ENCODE assay signal across 20 cellular contexts in the genomic region with DNA sequence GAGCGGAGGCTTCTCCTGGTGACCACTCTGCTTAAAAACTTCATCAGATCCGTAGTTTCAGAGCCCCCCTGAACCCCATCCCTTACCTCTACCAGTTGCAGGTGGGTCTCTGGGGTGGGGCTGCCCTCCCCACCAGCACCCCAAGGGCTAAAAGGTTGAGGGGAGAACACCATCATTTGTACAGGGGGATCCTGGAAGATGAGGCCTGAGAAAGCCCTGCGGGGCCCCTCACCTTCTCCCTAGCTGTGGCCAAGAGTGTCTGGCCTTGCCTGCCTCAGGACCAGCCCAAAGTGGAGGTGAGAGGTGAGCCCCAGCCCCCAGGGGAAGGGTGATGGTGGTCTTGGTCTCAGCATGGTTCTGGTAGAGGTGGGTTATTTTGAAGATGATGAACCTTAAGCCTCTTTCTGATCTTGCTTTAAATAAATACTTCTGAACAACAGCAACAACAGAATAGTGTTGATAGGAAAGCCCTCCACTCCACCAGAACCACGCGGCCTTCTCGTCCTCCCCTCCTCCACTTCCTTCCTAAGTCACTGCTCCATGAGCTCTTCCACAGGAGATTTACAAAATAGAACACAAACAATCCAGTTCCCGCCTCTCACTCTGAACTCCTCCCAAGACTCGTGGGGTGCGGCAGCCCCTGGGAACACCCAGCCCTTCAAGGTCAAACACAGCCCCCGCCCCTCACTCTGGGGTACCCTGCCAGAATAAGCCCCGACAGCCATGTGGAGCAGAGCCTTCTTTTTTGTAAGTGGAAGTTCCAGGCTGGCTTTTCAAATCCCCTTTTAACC.
DNase-seq lines count a peak whose midpoint lies in the region; ATAC-seq and TF ChIP-seq lines count a peak whose summit lies in the region.
"Had no signal": no experiment of that assay in that cellular context is flagged by ENCODE, and none has a peak within 500 bp of the region (broad histone marks: within the 10 kb centered on the region; RNA-seq: fewer than 3 reads in every experiment).

No MANE protein-coding gene starts in this region.

- H3K9me3 ChIP-seq in mucosa of rectum (ENCODE audit: control insufficient read depth in 2 of 2, low read length in 2 of 2) (no peaks in the 10 kb centered on the region), tibial nerve (no peaks in the 10 kb centered on the region), spleen (no peaks in the 10 kb centered on the region)
- H3K9me3 ChIP-seq: neutrophil, thoracic aorta had no signal

- peaks cover 18 to 38% of the 10 kb centered on the region in 2 donors for H3K36me3 ChIP-seq in mucosa of rectum (ENCODE audit: control insufficient read depth in 2 of 2, insufficient read depth in 2 of 2, low read length in 2 of 2)
- H3K36me3 ChIP-seq in tibial nerve: peaks cover 0 to 18% (median 0%) of the 10 kb centered on the region in 3 donors
- H3K36me3 ChIP-seq in spleen: peaks cover 0 to 50% (median 0%) of the 10 kb centered on the region in 6 donors
- H3K36me3 ChIP-seq: cardiac muscle cell, neutrophil had no signal

- DNase-seq in amniotic epithelial cell (ENCODE audit: low read depth): peak; percentile 40
- peak; percentile 36 for DNase-seq in fibroblast of villous mesenchyme (ENCODE audit: low read depth)
- DNase-seq in tibial nerve (ENCODE audit: low spot score in 2 of 2): no peak
- DNase-seq in spleen: no peak
- DNase-seq in stimulated activated CD4-positive, alpha-beta T cell treated with anti-CD3 and anti-CD28 coated beads, Interleukin-2, amount 100 ng/mL, for 24 hours: no peak
- no peak for DNase-seq in NCI-H2196 treated with DMSO at 0.1 percent for 48 hours (lab: John Stamatoyannopoulos, UW; ENCODE audit: unreplicated experiment)
- DNase-seq: DMS79 treated with DMSO at 0.1 percent for 48 hours, H7, head of caudate nucleus, Kasumi-1, NCI-H187 treated with DMSO at 0.1 percent for 48 hours, NCI-H524 treated with DMSO at 0.1 percent for 48 hours, PC-3, SW 1271 had no signal

- TF ChIP-seq POLR2A in tibial nerve (IDR thresholded peaks at IDR 0.05): no peak
- TF ChIP-seq POLR2A in spleen (IDR thresholded peaks at IDR 0.05): no peak

- no peak for ATAC-seq in HG02571 (IDR thresholded peaks at IDR 0.05; ENCODE audit: unreplicated experiment)
- ATAC-seq: PC-3 had no signal

- WGBS in tibial nerve, 2 donors: 46 to 48% methylated on average over 11 of the region's 11 CpGs
- whole genome bisulfite sequencing in spleen, 5 donors: 38 to 50% (median 42%) methylated on average over 11 of the region's 11 CpGs

- H3K27ac ChIP-seq in mucosa of rectum (ENCODE audit: low read depth in 2 of 2, low read length in 2 of 2) (peak overlapping the region; percentile 40 to 48), tibial nerve (peak overlapping the region; percentile 68 to 86 (median 74)), spleen (no peak overlapping the region)
- H3K27ac ChIP-seq: cardiac muscle cell, neutrophil, thoracic aorta, VCaP had no signal

- TF ChIP-seq EP300 in tibial nerve (IDR thresholded peaks at IDR 0.05): no peak

- H3K4me1 ChIP-seq in mucosa of rectum (ENCODE audit: control insufficient read depth in 2 of 2, insufficient read depth in 2 of 2, low read length in 2 of 2) (peaks cover 13 to 16% of the 10 kb centered on the region in 2 donors), tibial nerve (peaks cover 5 to 56% (median 11%) of the 10 kb centered on the region in 4 donors), spleen (peaks cover 0 to 4% (median 0%) of the 10 kb centered on the region in 6 donors)

- peak overlapping the region in 1 of 2 donors; percentile 45 for H3K9ac ChIP-seq in mucosa of rectum (ENCODE audit: low read depth in 1 of 2, low read length in 2 of 2)

- H3K27me3 ChIP-seq in mucosa of rectum (ENCODE audit: control insufficient read depth in 2 of 2, insufficient read depth in 2 of 2, low read length in 2 of 2) (no peaks in the 10 kb centered on the region), tibial nerve (no peaks in the 10 kb centered on the region), spleen (replicated peaks in 1 of 7) (no peaks in the 10 kb centered on the region)
- H3K27me3 ChIP-seq: cardiac muscle cell, neutrophil had no signal

- intact Hi-C loops in spleen (cut with DNase I; ENCODE audit: low total_unique reads): no loop called here

- TF ChIP-seq CTCF in fibroblast of villous mesenchyme (IDR thresholded peaks at IDR 0.05; ENCODE audit: insufficient read depth, low read depth, low read length): no peak
- no peak for TF ChIP-seq CTCF in tibial nerve (IDR thresholded peaks at IDR 0.05)
- TF ChIP-seq CTCF in spleen (IDR thresholded peaks at IDR 0.05 in 8 of 11, conservative IDR thresholded peaks at IDR 0.05 in 3 of 11): no peak

- H3K4me3 ChIP-seq in fibroblast of villous mesenchyme (ENCODE audit: low read depth, low read length): no peak overlapping the region
- no peak overlapping the region for H3K4me3 ChIP-seq in mucosa of rectum (ENCODE audit: low read length in 2 of 2)
- no peak overlapping the region for H3K4me3 ChIP-seq in tibial nerve
- no peak overlapping the region for H3K4me3 ChIP-seq in spleen
- H3K4me3 ChIP-seq: cardiac muscle cell, thoracic aorta had no signal

Comparison
In these comparisons a context has a peak if more than half of its experiments do, and no peak if none do; other contexts are left out.
1. DNase-seq: peak in amniotic epithelial cell (single experiment) and fibroblast of villous mesenchyme (single experiment); none in tibial nerve (0 of 2), spleen (single experiment), stimulated activated CD4-positive, alpha-beta T cell treated with anti-CD3 and anti-CD28 coated beads, Interleukin-2, amount 100 ng/mL, for 24 hours (0 of 2) and NCI-H2196 treated with DMSO at 0.1 percent for 48 hours (single experiment).
2. H3K27ac ChIP-seq: peak in mucosa of rectum (2 of 2) and tibial nerve (4 of 4); none in spleen (0 of 8).